Comparison of ENCODE assay signal across 8 cellular contexts in genomic region chr19:52923782-52924593, GRCh38. TPM values are rescaled to one million over a fixed set of nuclear protein-coding genes. Genes with fewer than 3 reads are reported as not detected.
A peak's percentile ranks its signal among the peaks of the same experiment; 100 is the strongest.
DNase-seq lines count a peak whose midpoint lies in the region; ATAC-seq, FAIRE-seq and TF ChIP-seq lines count a peak whose summit lies in the region.

No MANE protein-coding gene starts in this region.

- intact Hi-C loops in HepG2 (cut with micrococcal nuclease; ENCODE audit: unreplicated experiment) = loop anchor here (2.0 kb wide), 1 partner anchor 39 kb away; the partner anchor contains the start of gene ZNF816

- in situ Hi-C loops in HepG2 (cut with HindIII; ENCODE audit: extremely low pct_ligation_motif_present, low pct_unique_long_range_greater_than_20kb) = no loop called here

- no peaks in the 10 kb centered on the region for H4K20me1 ChIP-seq in HepG2 (ENCODE audit: insufficient read depth, low read length)

- no peaks in the 10 kb centered on the region for H3K79me2 ChIP-seq in HepG2 (ENCODE audit: insufficient read depth, low read length)

- no peaks in the 10 kb centered on the region for H3K9me3 ChIP-seq in HepG2 (ENCODE audit: low read length)
- H3K9me3 ChIP-seq in thoracic aorta = no peaks in the 10 kb centered on the region

- H3K4me2 ChIP-seq in HepG2 (ENCODE audit: low read depth, low read length) = peak overlapping the region; percentile 83

- TF ChIP-seq EP300 in HepG2 (IDR thresholded peaks at IDR 0.05; ENCODE audit: low read depth in 2 of 2, low read length in 2 of 2) (no peak), HepG2 (CRISPR knock-in tag; IDR thresholded peaks at IDR 0.05; ENCODE audit: borderline replicate concordance) (no peak)

- POLR2A ChIA-PET in HepG2 (lab: Yijun Ruan, JAX) = no interaction called here

- TF ChIP-seq CTCF in bronchial epithelial cell (IDR thresholded peaks at IDR 0.05; ENCODE audit: insufficient read depth, low read length, severe bottlenecking) (no peak), HepG2 (CRISPR knock-in tag; IDR thresholded peaks at IDR 0.05) (peak; percentile 25; the same call in 1 of the 2 replicates), thoracic aorta (IDR thresholded peaks at IDR 0.05) (no peak)

- peaks cover 5% of the 10 kb centered on the region for H3K36me3 ChIP-seq in bronchial epithelial cell (ENCODE audit: control insufficient read depth, insufficient read depth, low read length)
- H3K36me3 ChIP-seq in HepG2 (replicated peaks in 1 of 2; ENCODE audit: control insufficient read depth in 1 of 2, insufficient read depth in 2 of 2, low read length in 2 of 2) = peaks cover 4 to 13% of the 10 kb centered on the region in 2 experiments; a peak in 3 of 5 replicates
- H3K36me3 ChIP-seq in thoracic aorta = no peaks in the 10 kb centered on the region

- H3K27me3 ChIP-seq in bronchial epithelial cell (ENCODE audit: control insufficient read depth, insufficient read depth, low read length) = no peaks in the 10 kb centered on the region
- H3K27me3 ChIP-seq in HepG2 (ENCODE audit: control insufficient read depth in 1 of 2, insufficient read depth in 2 of 2, low read length in 2 of 2) = no peaks in the 10 kb centered on the region
- H3K27me3 ChIP-seq in thoracic aorta (replicated peaks; ENCODE audit: insufficient read depth) = no peaks in the 10 kb centered on the region

- peak; percentile 88 for DNase-seq in DMS53 (lab: John Stamatoyannopoulos, UW)
- DNase-seq in NCI-H226 = peak; percentile 7
- peak; percentile 45 for DNase-seq in bronchial epithelial cell (ENCODE audit: low read depth)
- DNase-seq in HepG2 (ENCODE audit: low spot score) = peak; percentile 39
- DNase-seq in thoracic aorta (ENCODE audit: low spot score) = peak; percentile 40
- DNase-seq in NCI-H510A (lab: John Stamatoyannopoulos, UW) = no peak
- DNase-seq in NK-92 (lab: John Stamatoyannopoulos, UW; ENCODE audit: unreplicated experiment) = no peak

- H2AFZ ChIP-seq in HepG2 (ENCODE audit: low read length) = no peak overlapping the region

- ATAC-seq in HepG2 = peak; percentile 64
- peak; percentile 7 for ATAC-seq in thoracic aorta (ENCODE audit: insufficient number of reproducible peaks, low FRiP score, low read depth)
- ATAC-seq in HG02870 (IDR thresholded peaks at IDR 0.05; ENCODE audit: unreplicated experiment) = no peak

- H3K4me3 ChIP-seq in bronchial epithelial cell (ENCODE audit: low read depth, low read length) = peak overlapping the region; percentile 45
- peak overlapping the region; percentile 67 to 83 (median 80); a peak in 5 of 6 replicates for H3K4me3 ChIP-seq in HepG2 (replicated peaks in 1 of 3; ENCODE audit: insufficient read depth in 1 of 3, low read depth in 2 of 3, low read length in 3 of 3)
- peak overlapping the region; percentile 89 for H3K4me3 ChIP-seq in thoracic aorta

- H3K27ac ChIP-seq in HepG2 (ENCODE audit: extremely low read length, insufficient read depth, low read length) (peak overlapping the region; percentile 21), thoracic aorta (peak overlapping the region; percentile 87 to 89)

- H3K9ac ChIP-seq in HepG2 (ENCODE audit: insufficient read depth, low read depth, low read length) = peak overlapping the region; percentile 41

- WGBS in HepG2 (ENCODE audit: low lambda C conversion rate) = 33% methylated on average over 18 of the region's 18 CpGs

- FAIRE-seq in bronchial epithelial cell (lab: Jason Lieb, UNC) (no peak), HepG2 (lab: Jason Lieb, UNC) (no peak)

- CTCF ChIA-PET in HepG2 (lab: Yijun Ruan, JAX; ENCODE audit: low intra/inter-chr PET ratio, low total read pairs) = no interaction called here

- TSS peak; percentile 89 for BruUV-seq in HepG2 (replicated peaks; lab: Mats Ljungman, UMichigan)

- TF ChIP-seq RAD21 in HepG2 (CRISPR knock-in tag; IDR thresholded peaks at IDR 0.05) = no peak

- no peak for TF ChIP-seq POLR2A in HepG2 (IDR thresholded peaks at IDR 0.05; ENCODE audit: insufficient read depth in 1 of 2, low read depth in 2 of 2, low read length in 2 of 2)

- H3K4me1 ChIP-seq in HepG2 (ENCODE audit: insufficient read depth, low read length) = peaks cover 17% of the 10 kb centered on the region
- peaks cover 0 to 15% of the 10 kb centered on the region in 2 donors for H3K4me1 ChIP-seq in thoracic aorta (ENCODE audit: control insufficient read depth in 1 of 2, low read depth in 2 of 2)

RNA-seq across cellular contexts. Expression of gene ZNF888, which starts 0.8 kb away (rescaled TPM):
- 9.7 and 13.2 TPM in 2 replicates for total RNA-seq in bronchial epithelial cell
- 7.6 and 10.4 TPM in 2 replicates for total RNA-seq in HepG2 (2016; rRNA removed; fragmentation: Illumina TruSeq; extraction: Trizol)
- total RNA-seq in HepG2 (2016; cell fraction: cytosol; rRNA removed; fragmentation: Illumina TruSeq; extraction: Trizol; ENCODE audit: low read depth) = 0.51 and 1.5 TPM in 2 replicates
- 6.1 and 9.5 TPM in 2 replicates for total RNA-seq in HepG2 (2016; cell fraction: insoluble cytoplasmic fraction; rRNA removed; fragmentation: Illumina TruSeq; extraction: Trizol)
- 2.8 and 3.0 TPM in 2 replicates for total RNA-seq in HepG2 (2016; cell fraction: membrane; rRNA removed; fragmentation: Illumina TruSeq; extraction: Trizol)
- total RNA-seq in HepG2 (2016; cell fraction: nucleus; rRNA removed; fragmentation: Illumina TruSeq; extraction: Trizol) = 5.6 and 6.6 TPM in 2 replicates
- 1.7 TPM in 2 replicates for polyA plus RNA-seq in HepG2 (2011; rRNA removed)
- 0.59 and 1.1 TPM in 2 replicates for polyA plus RNA-seq in HepG2 (2011; cell fraction: cytosol; rRNA removed)
- polyA plus RNA-seq in HepG2 (2011; cell fraction: nucleus; rRNA removed) = 1.6 and 2.7 TPM in 2 replicates
- 2.5 and 3.0 TPM in 2 replicates for polyA plus RNA-seq in HepG2 (2012)
- 0.15 and 0.21 TPM in 2 replicates for polyA plus RNA-seq in HepG2 (2016; cell fraction: cytosol; fragmentation: Illumina TruSeq; extraction: Trizol; ENCODE audit: low read depth)
- polyA plus RNA-seq in HepG2 (2016; cell fraction: insoluble cytoplasmic fraction; fragmentation: Illumina TruSeq; extraction: Trizol; ENCODE audit: low read depth) = 4.2 and 4.7 TPM in 2 replicates
- 0.56 and 0.72 TPM in 2 replicates for polyA plus RNA-seq in HepG2 (2016; cell fraction: membrane; fragmentation: Illumina TruSeq; extraction: Trizol; ENCODE audit: low read depth)
- polyA plus RNA-seq in HepG2 (2016; cell fraction: nucleus; fragmentation: Illumina TruSeq; extraction: Trizol; ENCODE audit: insufficient read depth, low read depth) = 7.9 and 10.0 TPM in 2 replicates
- polyA minus RNA-seq in HepG2 (2011; rRNA and poly(A)+ RNA removed; ENCODE audit: low replicate concordance) = 1.3 and 1.8 TPM in 2 replicates
- polyA minus RNA-seq in HepG2 (2011; cell fraction: cytosol; rRNA and poly(A)+ RNA removed) = 2.3 and 2.8 TPM in 2 replicates
- polyA minus RNA-seq in HepG2 (2011; cell fraction: nucleus; rRNA and poly(A)+ RNA removed) = 8.8 and 11.4 TPM in 2 replicates
- 1 to 10 TPM; 1.4 to 2.6 TPM for total RNA-seq in thoracic aorta

RNA-seq across cellular contexts. Expression of gene ZNF320, which starts 26.6 kb away (rescaled TPM):
- total RNA-seq in bronchial epithelial cell (12.3 and 23.4 TPM in 2 replicates), HepG2 (2016; rRNA removed; fragmentation: Illumina TruSeq; extraction: Trizol) (0.49 and 1.3 TPM in 2 replicates), thoracic aorta (10 to 100 TPM; 18.3 to 26.1 TPM)
- 0.71 TPM in 1 of 2 replicates, not detected in the other for total RNA-seq in HepG2 (2016; cell fraction: cytosol; rRNA removed; fragmentation: Illumina TruSeq; extraction: Trizol; ENCODE audit: low read depth)
- 0.76 and 0.85 TPM in 2 replicates for total RNA-seq in HepG2 (2016; cell fraction: insoluble cytoplasmic fraction; rRNA removed; fragmentation: Illumina TruSeq; extraction: Trizol)
- not detected in 2 replicates for total RNA-seq in HepG2 (2016; cell fraction: membrane; rRNA removed; fragmentation: Illumina TruSeq; extraction: Trizol)
- total RNA-seq in HepG2 (2016; cell fraction: nucleus; rRNA removed; fragmentation: Illumina TruSeq; extraction: Trizol) = 0.91 and 1.1 TPM in 2 replicates
- 0.05 TPM in 1 of 2 replicates, not detected in the other for polyA plus RNA-seq in HepG2 (2011; rRNA removed)
- polyA plus RNA-seq in HepG2 (2011; cell fraction: cytosol; rRNA removed) = not detected in 2 replicates
- polyA plus RNA-seq in HepG2 (2011; cell fraction: nucleus; rRNA removed) = not detected in 2 replicates
- not detected in 2 replicates for polyA plus RNA-seq in HepG2 (2012)
- polyA plus RNA-seq in HepG2 (2016; cell fraction: cytosol; fragmentation: Illumina TruSeq; extraction: Trizol; ENCODE audit: low read depth) = not detected in 2 replicates
- polyA plus RNA-seq in HepG2 (2016; cell fraction: insoluble cytoplasmic fraction; fragmentation: Illumina TruSeq; extraction: Trizol; ENCODE audit: low read depth) = 0.43 TPM in 1 of 2 replicates, not detected in the other
- 0.29 and 0.37 TPM in 2 replicates for polyA plus RNA-seq in HepG2 (2016; cell fraction: membrane; fragmentation: Illumina TruSeq; extraction: Trizol; ENCODE audit: low read depth)
- 0.98 and 1.1 TPM in 2 replicates for polyA plus RNA-seq in HepG2 (2016; cell fraction: nucleus; fragmentation: Illumina TruSeq; extraction: Trizol; ENCODE audit: insufficient read depth, low read depth)
- polyA minus RNA-seq in HepG2 (2011; rRNA and poly(A)+ RNA removed; ENCODE audit: low replicate concordance) = 15.4 TPM in 1 of 2 replicates, not detected in the other
- not detected in 2 replicates for polyA minus RNA-seq in HepG2 (2011; cell fraction: cytosol; rRNA and poly(A)+ RNA removed)
- not detected in 2 replicates for polyA minus RNA-seq in HepG2 (2011; cell fraction: nucleus; rRNA and poly(A)+ RNA removed)

RNA-seq across cellular contexts. Expression of gene ZNF816, which starts 38.7 kb away (rescaled TPM):
- total RNA-seq in bronchial epithelial cell (13.3 and 24.0 TPM in 2 replicates), HepG2 (2016; rRNA removed; fragmentation: Illumina TruSeq; extraction: Trizol) (14.1 and 23.1 TPM in 2 replicates), thoracic aorta (10 to 100 TPM in 1 of 2 donors, 1 to 10 TPM in 1; 6.5 to 13.7 TPM)
- 2.5 and 3.3 TPM in 2 replicates for total RNA-seq in HepG2 (2016; cell fraction: cytosol; rRNA removed; fragmentation: Illumina TruSeq; extraction: Trizol; ENCODE audit: low read depth)
- 15.1 and 26.6 TPM in 2 replicates for total RNA-seq in HepG2 (2016; cell fraction: insoluble cytoplasmic fraction; rRNA removed; fragmentation: Illumina TruSeq; extraction: Trizol)
- total RNA-seq in HepG2 (2016; cell fraction: membrane; rRNA removed; fragmentation: Illumina TruSeq; extraction: Trizol) = 6.9 and 9.8 TPM in 2 replicates
- total RNA-seq in HepG2 (2016; cell fraction: nucleus; rRNA removed; fragmentation: Illumina TruSeq; extraction: Trizol) = 9.8 and 11.9 TPM in 2 replicates
- 5.2 and 6.5 TPM in 2 replicates for polyA plus RNA-seq in HepG2 (2011; rRNA removed)
- 3.0 and 5.7 TPM in 2 replicates for polyA plus RNA-seq in HepG2 (2011; cell fraction: cytosol; rRNA removed)
- 4.4 and 6.1 TPM in 2 replicates for polyA plus RNA-seq in HepG2 (2011; cell fraction: nucleus; rRNA removed)
- 6.0 and 8.5 TPM in 2 replicates for polyA plus RNA-seq in HepG2 (2012)
- 0.46 TPM in 2 replicates for polyA plus RNA-seq in HepG2 (2016; cell fraction: cytosol; fragmentation: Illumina TruSeq; extraction: Trizol; ENCODE audit: low read depth)
- polyA plus RNA-seq in HepG2 (2016; cell fraction: insoluble cytoplasmic fraction; fragmentation: Illumina TruSeq; extraction: Trizol; ENCODE audit: low read depth) = 10.2 and 10.9 TPM in 2 replicates
- 1.1 and 1.4 TPM in 2 replicates for polyA plus RNA-seq in HepG2 (2016; cell fraction: membrane; fragmentation: Illumina TruSeq; extraction: Trizol; ENCODE audit: low read depth)
- 8.3 and 9.0 TPM in 2 replicates for polyA plus RNA-seq in HepG2 (2016; cell fraction: nucleus; fragmentation: Illumina TruSeq; extraction: Trizol; ENCODE audit: insufficient read depth, low read depth)
- polyA minus RNA-seq in HepG2 (2011; rRNA and poly(A)+ RNA removed; ENCODE audit: low replicate concordance) = 2.0 and 3.8 TPM in 2 replicates
- 7.4 and 11.6 TPM in 2 replicates for polyA minus RNA-seq in HepG2 (2011; cell fraction: cytosol; rRNA and poly(A)+ RNA removed)
- polyA minus RNA-seq in HepG2 (2011; cell fraction: nucleus; rRNA and poly(A)+ RNA removed) = 11.7 and 18.5 TPM in 2 replicates

Comparison
In these comparisons a context has a peak if more than half of its experiments do, and no peak if none do; other contexts are left out.
1. DNase-seq: peak in DMS53 (single experiment), NCI-H226 (single experiment), bronchial epithelial cell (single experiment), HepG2 (single experiment) and thoracic aorta (single experiment); none in NCI-H510A (single experiment) and NK-92 (single experiment).
2. Peak in every context shown above with its lines, with median percentiles within 50 percentile points of each other: H3K4me3 ChIP-seq.